Comparison of ENCODE assay signal across 27 cellular contexts in genomic region chr17:35653619-35654361, GRCh38.
"Had no signal": no experiment of that assay in that cellular context is flagged by ENCODE, and none has a peak within 500 bp of the region (broad histone marks: within the 10 kb centered on the region; RNA-seq: fewer than 3 reads in every experiment).

No MANE protein-coding gene starts in this region.

- H3K4me1 ChIP-seq: left ventricle myocardium inferior, prostate gland, right lobe of liver, suprapubic skin, tibial artery, upper lobe of right lung had no signal

- ATAC-seq: natural killer cell; stimulated activated naive B cell treated with anti-CD40 and anti-IgM and Interleukin-4, amounts not matched to agents 10 μg/mL and 1 μg/mL and 100 μg/mL, for 72 hours; upper lobe of right lung had no signal

- H3K4me3 ChIP-seq: left ventricle myocardium inferior, lung, ovary, prostate gland, right lobe of liver, smooth muscle cell, suprapubic skin, thoracic aorta, tibial artery, upper lobe of right lung had no signal

- H3K36me3 ChIP-seq: ovary, prostate gland had no signal

- H3K27me3 ChIP-seq: ovary, right lobe of liver, suprapubic skin, tibial artery, upper lobe of right lung had no signal

- H3K4me1 Mint-ChIP-seq: mesothelial cell of epicardium had no signal

- H3K9me3 Mint-ChIP-seq: immature natural killer cell; naive B cell; natural killer cell; stimulated activated naive B cell treated with anti-CD40 and anti-IgM and Interleukin-4, amounts not matched to agents 10 μg/mL and 1 μg/mL and 100 μg/mL, for 72 hours; stimulated activated naive CD8-positive, alpha-beta T cell treated with anti-CD3 and anti-CD28 coated beads, Interleukin-15, Interleukin-2, amounts not matched to agents 100 ng/mL and 50 ng/mL, for 24 hours had no signal

- DNase-seq: head of caudate nucleus; hypothalamus; immature natural killer cell; islet precursor cell; left ventricle myocardium inferior; mesendoderm; naive B cell; natural killer cell; ovary; retina; right lobe of liver; stimulated activated CD4-positive, alpha-beta T cell treated with anti-CD3 and anti-CD28 coated beads, Interleukin-1b, Interleukin-23, amount 100 ng/mL, for 48 hours; stimulated activated CD4-positive, alpha-beta T cell treated with anti-CD3 and anti-CD28 coated beads, Interleukin-2, amount 100 ng/mL, for 48 hours; stimulated activated CD4-positive, alpha-beta T cell treated with anti-CD3 and anti-CD28 coated beads, Interleukin-4, amount 100 ng/mL, for 4 hours; stimulated activated CD8-positive, alpha-beta memory T cell treated with anti-CD3 and anti-CD28 coated beads, Interleukin-4, amount 100 ng/mL, for 48 hours; stimulated activated naive B cell treated with anti-CD40 and anti-IgM and Interleukin-4, amounts not matched to agents 10 μg/mL and 1 μg/mL and 100 μg/mL, for 72 hours; tibial artery; trophoblast cell; upper lobe of right lung had no signal

- H3K4me3 Mint-ChIP-seq: immature natural killer cell; mesothelial cell of epicardium; naive B cell; natural killer cell; stimulated activated naive B cell treated with anti-CD40 and anti-IgM and Interleukin-4, amounts not matched to agents 10 μg/mL and 1 μg/mL and 100 μg/mL, for 72 hours; stimulated activated naive CD8-positive, alpha-beta T cell treated with anti-CD3 and anti-CD28 coated beads, Interleukin-15, Interleukin-2, amounts not matched to agents 100 ng/mL and 50 ng/mL, for 24 hours had no signal

- H3K27ac ChIP-seq: left ventricle myocardium inferior, ovary, prostate gland, right lobe of liver, suprapubic skin, thoracic aorta, tibial artery, upper lobe of right lung had no signal

- H3K27ac Mint-ChIP-seq: mesothelial cell of epicardium; natural killer cell; stimulated activated naive B cell treated with anti-CD40 and anti-IgM and Interleukin-4, amounts not matched to agents 10 μg/mL and 1 μg/mL and 100 μg/mL, for 72 hours; stimulated activated naive CD8-positive, alpha-beta T cell treated with anti-CD3 and anti-CD28 coated beads, Interleukin-15, Interleukin-2, amounts not matched to agents 100 ng/mL and 50 ng/mL, for 24 hours had no signal

- H3K9me3 ChIP-seq: left ventricle myocardium inferior, ovary, prostate gland, right lobe of liver, suprapubic skin, thoracic aorta, tibial artery, upper lobe of right lung had no signal

- H3K27me3 Mint-ChIP-seq: naive B cell; stimulated activated naive B cell treated with anti-CD40 and anti-IgM and Interleukin-4, amounts not matched to agents 10 μg/mL and 1 μg/mL and 100 μg/mL, for 72 hours; stimulated activated naive CD8-positive, alpha-beta T cell treated with anti-CD3 and anti-CD28 coated beads, Interleukin-15, Interleukin-2, amounts not matched to agents 100 ng/mL and 50 ng/mL, for 24 hours had no signal

- FAIRE-seq: urothelium cell line had no signal
